Comparison of ENCODE assay signal across 17 cellular contexts in the genomic region with DNA sequence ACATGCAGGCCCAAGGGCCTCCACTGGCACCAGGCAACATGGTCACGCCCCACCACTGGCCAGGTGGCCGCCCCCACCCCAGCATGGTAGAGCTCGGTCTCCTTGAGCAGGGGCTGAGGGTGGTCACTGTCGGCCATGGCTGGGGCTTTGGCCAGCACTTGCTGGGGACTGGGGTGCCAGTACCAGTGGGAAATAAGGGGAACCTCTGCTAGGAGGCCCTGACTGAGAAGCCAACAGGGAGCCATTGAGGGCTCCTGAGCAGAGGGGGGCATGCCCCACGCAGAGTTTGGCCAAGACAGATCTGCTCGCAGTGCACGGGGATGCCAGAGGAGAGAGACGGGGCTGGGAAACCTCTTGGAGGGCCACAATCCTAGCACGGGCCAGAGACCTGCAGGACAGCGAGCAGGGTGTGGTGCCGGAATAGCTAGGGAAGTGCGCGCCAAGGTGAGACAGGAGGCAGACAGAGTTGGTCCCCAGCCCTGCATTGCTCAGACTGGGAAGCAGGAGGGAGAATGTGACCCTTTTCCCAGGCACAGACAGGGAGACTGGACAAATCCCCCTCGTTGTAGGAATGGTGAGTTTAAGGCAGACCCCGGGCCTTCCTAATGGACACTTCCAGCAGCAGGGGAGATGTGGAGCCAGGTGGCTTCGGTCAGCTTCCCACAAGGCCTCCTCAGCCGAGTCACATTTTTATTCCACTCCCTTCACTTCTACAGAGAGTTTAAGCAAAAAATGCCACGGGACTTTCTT.
DNase-seq lines count a peak whose midpoint lies in the region; ATAC-seq and TF ChIP-seq lines count a peak whose summit lies in the region.
"Had no signal": no experiment of that assay in that cellular context is flagged by ENCODE, and none has a peak within 500 bp of the region (broad histone marks: within the 10 kb centered on the region; RNA-seq: fewer than 3 reads in every experiment).

No MANE protein-coding gene starts in this region.

- H3K9me3 ChIP-seq in A673 (ENCODE audit: low read depth, low read length, poor library complexity, severe bottlenecking) (peaks cover under 1% of the 10 kb centered on the region), H9 (ENCODE audit: control insufficient read depth, low read depth, low read length) (no peaks in the 10 kb centered on the region), spleen (peaks cover 0 to 7% (median 5%) of the 10 kb centered on the region in 8 donors), upper lobe of right lung (no peaks in the 10 kb centered on the region)
- H3K9me3 ChIP-seq: HAP-1 had no signal

- no peak overlapping the region for H3K23ac ChIP-seq in H9 (ENCODE audit: insufficient read length, low read depth, low read length)

- POLR2A ChIA-PET in A673 (lab: Charles Lee; ENCODE audit: low non-redundant PET): no interaction called here

- no peaks in the 10 kb centered on the region for H3K79me2 ChIP-seq in H9 (ENCODE audit: insufficient read depth, low read length)

- no peak overlapping the region for H4K91ac ChIP-seq in H9 (ENCODE audit: insufficient read length, low read depth, low read length)

- H4K20me1 ChIP-seq in H9 (ENCODE audit: control insufficient read depth, insufficient read depth, insufficient read length): no peaks in the 10 kb centered on the region

- H3K27me3 ChIP-seq in A673 (replicated peaks; ENCODE audit: insufficient read depth, low read depth, low read length, poor library complexity): no peaks in the 10 kb centered on the region
- H3K27me3 ChIP-seq in H9 (ENCODE audit: insufficient read depth, low read length): no peaks in the 10 kb centered on the region
- H3K27me3 ChIP-seq in spleen (replicated peaks in 1 of 7): peaks cover 0 to 32% (median 0%) of the 10 kb centered on the region in 7 donors
- H3K27me3 ChIP-seq in upper lobe of right lung: no peaks in the 10 kb centered on the region

- peaks cover 7 to 11% of the 10 kb centered on the region in 2 experiments for H3K4me1 Mint-ChIP-seq in H9

- H2BK15ac ChIP-seq in H9 (ENCODE audit: low read depth, low read length): no peak overlapping the region

- H3K4me3 Mint-ChIP-seq in H9: no peak overlapping the region
- H3K4me3 Mint-ChIP-seq: CD8-positive, alpha-beta T cell had no signal

- H2BK5ac ChIP-seq in H9 (ENCODE audit: insufficient read length, low read length): no peak overlapping the region

- WGBS in H9 (ENCODE audit: extremely low coverage, insufficient read length, low lambda C conversion rate): no CpG with 5 or more reads among the region's 18 CpGs
- WGBS in spleen, 5 donors: 90 to 94% (median 92%) methylated on average over 11 to 18 of the region's 18 CpGs

- H2AFZ ChIP-seq in H9 (ENCODE audit: low read length): no peak overlapping the region

- no peak overlapping the region for H3K27ac Mint-ChIP-seq in H9
- H3K27ac Mint-ChIP-seq: CD8-positive, alpha-beta T cell had no signal

- H3K4me3 ChIP-seq in A673 (ENCODE audit: low read depth, low read length, poor library complexity, severe bottlenecking) (no peak overlapping the region), spleen (no peak overlapping the region), upper lobe of right lung (no peak overlapping the region)
- H3K4me3 ChIP-seq: HAP-1 had no signal

- no peak overlapping the region for H4K8ac ChIP-seq in H9 (replicated peaks; ENCODE audit: insufficient read length, low read depth, low read length)

- no peak overlapping the region for H2BK120ac ChIP-seq in H9 (ENCODE audit: low read depth, low read length, poor library complexity, severe bottlenecking)

- BruUV-seq in A673 (replicated peaks; lab: Mats Ljungman, UMichigan): no TSS peak

- H3K36me3 Mint-ChIP-seq in H9 (ENCODE audit: insufficient read depth in 1 of 3, low read depth in 3 of 3): peaks cover 0 to 5% (median under 1%) of the 10 kb centered on the region in 3 experiments; a peak in 4 of 7 replicates
- H3K36me3 Mint-ChIP-seq: CD8-positive, alpha-beta T cell had no signal

- no peak overlapping the region for H3K18ac ChIP-seq in H9 (ENCODE audit: insufficient read length, low read depth, low read length)

- H3T11ph ChIP-seq in H9 (ENCODE audit: low read length): no peak overlapping the region

- H3K23me2 ChIP-seq in H9 (ENCODE audit: insufficient read length, low read depth, low read length, poor library complexity, severe bottlenecking): no peaks in the 10 kb centered on the region

- no peak overlapping the region for H2BK12ac ChIP-seq in H9 (ENCODE audit: insufficient read length, low read depth, low read length)

- no peak overlapping the region for H2AK5ac ChIP-seq in H9 (ENCODE audit: insufficient read length, low read length)

- intact Hi-C loops in A673 (cut with micrococcal nuclease; ENCODE audit: unreplicated experiment) (no loop called here), spleen (cut with DNase I; ENCODE audit: low total_unique reads) (no loop called here), upper lobe of right lung (cut with DNase I) (no loop called here)

- CTCF ChIA-PET in A673 (lab: Charles Lee): no interaction called here

- no peaks in the 10 kb centered on the region for H3K79me1 ChIP-seq in H9 (ENCODE audit: insufficient read depth, low read depth, low read length, poor library complexity, severe bottlenecking)

- H3K27ac ChIP-seq in A673 (ENCODE audit: low read depth, low read length, poor library complexity, severe bottlenecking) (peak overlapping the region; percentile 82), H9 (ENCODE audit: insufficient read length, low read depth, low read length) (no peak overlapping the region), spleen (no peak overlapping the region), upper lobe of right lung (no peak overlapping the region)

- H3K36me3 ChIP-seq in A673 (ENCODE audit: insufficient read depth, low read length, poor library complexity, severe bottlenecking): no peaks in the 10 kb centered on the region
- H3K36me3 ChIP-seq in spleen: no peaks in the 10 kb centered on the region
- H3K36me3 ChIP-seq in upper lobe of right lung: no peaks in the 10 kb centered on the region
- H3K36me3 ChIP-seq: HAP-1 had no signal

- H3K9ac ChIP-seq in H9 (ENCODE audit: extremely low read depth, insufficient read length, low read length): no peak overlapping the region

- no peak for TF ChIP-seq POLR2A in spleen (IDR thresholded peaks at IDR 0.05)

- TF ChIP-seq CTCF in A673 (conservative IDR thresholded peaks at IDR 0.05; ENCODE audit: low read depth, low read length) (no peak), H9 (conservative IDR thresholded peaks at IDR 0.05) (no peak), spleen (IDR thresholded peaks at IDR 0.05 in 8 of 11, conservative IDR thresholded peaks at IDR 0.05 in 3 of 11) (no peak), upper lobe of right lung (IDR thresholded peaks at IDR 0.05) (no peak)

- peak overlapping the region; percentile 5; the same call in 1 of the 2 replicates for H3K14ac ChIP-seq in H9 (ENCODE audit: insufficient read depth, low read length)

- H3K4ac ChIP-seq in H9 (ENCODE audit: low read depth, low read length): no peak overlapping the region

- no peak overlapping the region for H2BK20ac ChIP-seq in H9 (ENCODE audit: low read depth, low read length, poor library complexity, severe bottlenecking)

- H3K27me3 Mint-ChIP-seq in H9 (ENCODE audit: low read depth): no peaks in the 10 kb centered on the region; the same call in none of the 2 replicates

- no peak overlapping the region for H3K56ac ChIP-seq in H9 (ENCODE audit: insufficient read length, low read depth, low read length)

- H3K4me2 ChIP-seq in H9 (ENCODE audit: insufficient read depth, insufficient read length, low read length): no peak overlapping the region

- H4K5ac ChIP-seq in H9 (ENCODE audit: insufficient read length, low read depth, low read length): no peak overlapping the region

- no peak for ATAC-seq in upper lobe of right lung
- no peak for ATAC-seq in GM18909 (IDR thresholded peaks at IDR 0.05; ENCODE audit: poor library complexity, unreplicated experiment)
- no peak for ATAC-seq in GM21825 (IDR thresholded peaks at IDR 0.05; ENCODE audit: unreplicated experiment)
- ATAC-seq: CD8-positive, alpha-beta T cell; Panc1 had no signal

- peaks cover 4 to 5% of the 10 kb centered on the region in 2 experiments; a peak in 3 of 5 replicates for H3K9me3 Mint-ChIP-seq in H9

- DNase-seq in A673 (ENCODE audit: low spot score): no peak
- DNase-seq in H9: peak; percentile 16
- peak; percentile 50 for DNase-seq in islet precursor cell
- DNase-seq in spleen: peak; percentile 71
- no peak for DNase-seq in upper lobe of right lung
- DNase-seq in mucosa of gallbladder (ENCODE audit: low spot score): no peak
- DNase-seq: AML-193; CD8-positive, alpha-beta T cell; NCI-H1417; NCI-H1930; NCI-H2171 treated with DMSO at 0.1 percent for 48 hours; NCI-H82; SHP77 had no signal

- H3K4me1 ChIP-seq in A673 (ENCODE audit: insufficient read depth, low read length, poor library complexity, severe bottlenecking) (peaks cover 42% of the 10 kb centered on the region), H9 (ENCODE audit: insufficient read depth, low read length) (no peaks in the 10 kb centered on the region), spleen (peaks cover 0 to 9% (median 5%) of the 10 kb centered on the region in 6 donors), upper lobe of right lung (no peaks in the 10 kb centered on the region)
- H3K4me1 ChIP-seq: HAP-1 had no signal

Comparison
In these comparisons a context has a peak if more than half of its experiments do, and no peak if none do; other contexts are left out.
1. DNase-seq: peak in H9 (single experiment), islet precursor cell (single experiment) and spleen (single experiment); none in A673 (single experiment), upper lobe of right lung (single experiment) and mucosa of gallbladder (single experiment).